9 cellular contexts compared by ENCODE assay signal in the genomic region with DNA sequence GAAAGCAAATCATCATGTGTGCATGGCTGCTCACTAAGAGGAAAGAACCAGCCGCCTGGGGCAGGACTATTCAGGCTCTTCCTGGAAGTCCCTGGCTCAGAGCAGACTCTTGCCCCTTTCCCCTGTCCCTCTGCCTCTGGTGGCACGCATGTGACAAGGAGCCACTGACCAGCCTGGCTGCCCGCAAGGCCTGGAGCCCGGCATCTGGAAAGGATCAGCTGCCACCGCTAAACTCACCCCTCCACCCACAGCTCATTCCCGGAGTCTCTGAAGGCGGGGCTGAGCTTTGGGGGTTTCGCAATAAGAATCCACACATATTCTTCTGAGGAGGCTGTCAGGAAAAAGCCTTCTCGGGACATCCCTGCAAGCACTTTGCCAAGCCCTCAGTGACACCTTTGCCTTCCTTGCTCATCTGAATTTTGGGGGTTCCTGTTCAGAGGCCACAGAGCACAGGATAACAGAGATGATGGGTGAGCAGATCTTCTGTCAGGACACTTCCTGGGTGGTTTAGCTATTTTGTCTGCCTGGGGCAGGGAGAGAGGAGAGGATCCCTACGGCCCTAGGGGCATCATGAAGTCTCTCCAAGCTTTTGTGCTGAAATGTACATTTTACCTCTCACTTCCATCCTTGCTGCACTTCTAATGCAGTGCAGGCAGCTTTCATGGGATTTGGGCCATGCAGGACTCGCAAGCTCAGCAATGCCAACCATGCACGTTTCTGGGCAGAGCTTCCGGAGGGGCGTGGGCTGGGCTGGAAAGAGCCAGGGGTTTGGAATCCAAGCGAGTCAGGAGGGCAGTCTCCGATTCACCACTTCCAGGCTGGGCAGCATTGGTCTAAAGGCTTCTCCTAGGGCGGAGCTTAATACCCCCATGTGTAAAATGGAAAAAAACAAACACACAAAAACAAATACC.
DNase-seq lines count a peak whose midpoint lies in the region; ATAC-seq and TF ChIP-seq lines count a peak whose summit lies in the region.
"Had no signal": no experiment of that assay in that cellular context is flagged by ENCODE, and none has a peak within 500 bp of the region (broad histone marks: within the 10 kb centered on the region; RNA-seq: fewer than 3 reads in every experiment).

No MANE protein-coding gene starts in this region.

- peak in 3 of 4 donors; percentile 30 to 80 (median 52) for TF ChIP-seq EP300 in upper lobe of left lung (IDR thresholded peaks at IDR 0.05)

- intact Hi-C loops in lower leg skin (cut with DNase I; ENCODE audit: low total_unique reads), result no loop called here

- H3K9me3 ChIP-seq in upper lobe of left lung, result no peaks in the 10 kb centered on the region

- peak overlapping the region; percentile 13 to 53 (median 21) for H3K27ac ChIP-seq in upper lobe of left lung

- no peaks in the 10 kb centered on the region for H3K27me3 ChIP-seq in upper lobe of left lung

- H3K4me1 ChIP-seq in upper lobe of left lung, result peaks cover 11 to 18% (median 15%) of the 10 kb centered on the region in 4 donors

- DNase-seq in AG09309 (ENCODE audit: low read depth), result peak; percentile 85
- peak; percentile 93 for DNase-seq in M059J (ENCODE audit: low read depth)
- peak; percentile 85 for DNase-seq in choroid plexus epithelial cell (ENCODE audit: low read depth)
- DNase-seq in lower leg skin (ENCODE audit: low spot score in 2 of 2), result peak; percentile 86 to 96
- peak; percentile 85 to 94 for DNase-seq in upper lobe of left lung
- no peak for DNase-seq in COR-L47 (lab: John Stamatoyannopoulos, UW)

- H3K36me3 ChIP-seq in upper lobe of left lung, result no peaks in the 10 kb centered on the region

- no peak for TF ChIP-seq POLR2A in lower leg skin (IDR thresholded peaks at IDR 0.05)
- no peak for TF ChIP-seq POLR2A in upper lobe of left lung (IDR thresholded peaks at IDR 0.05)

- WGBS in lower leg skin, 2 donors, result 4 to 13% methylated on average over 17 of the region's 17 CpGs
- WGBS in upper lobe of left lung, 2 donors, result 13 to 25% methylated on average over 17 of the region's 17 CpGs

- peak; percentile 92 to 95 for ATAC-seq in upper lobe of left lung (ENCODE audit: low FRiP score in 2 of 2)
- ATAC-seq in GM19463 (IDR thresholded peaks at IDR 0.05; ENCODE audit: unreplicated experiment), result no peak
- no peak for ATAC-seq in HG03378 (IDR thresholded peaks at IDR 0.05; ENCODE audit: unreplicated experiment)
- ATAC-seq: GM12878 had no signal

- TF ChIP-seq CTCF in AG09309 (IDR thresholded peaks at IDR 0.05; ENCODE audit: control insufficient read depth, insufficient read depth, low read depth, low read length, missing control alignments), result no peak
- TF ChIP-seq CTCF in choroid plexus epithelial cell (conservative IDR thresholded peaks at IDR 0.05; ENCODE audit: low read depth, low read length), result no peak
- no peak for TF ChIP-seq CTCF in lower leg skin (IDR thresholded peaks at IDR 0.05)
- TF ChIP-seq CTCF in upper lobe of left lung (IDR thresholded peaks at IDR 0.05), result no peak

- H3K4me3 ChIP-seq in AG09309 (ENCODE audit: control insufficient read depth, low read depth, low read length) (peak overlapping the region; percentile 42), choroid plexus epithelial cell (ENCODE audit: low read depth, low read length) (peak overlapping the region; percentile 37), lower leg skin (ENCODE audit: low read depth, poor library complexity, severe bottlenecking) (no peak overlapping the region), upper lobe of left lung (peak overlapping the region in 1 of 4 donors; percentile 26)
- H3K4me3 ChIP-seq: GM12878 had no signal

Comparison
In these comparisons a context has a peak if more than half of its experiments do, and no peak if none do; other contexts are left out.
1. ATAC-seq: peak in upper lobe of left lung (2 of 2); none in GM19463 (single experiment) and HG03378 (single experiment).